9 cellular contexts compared by ENCODE assay signal in genomic region chr11:121465709-121466062, GRCh38. TPM values are rescaled to one million over a fixed set of nuclear protein-coding genes. Genes with fewer than 3 reads are reported as not detected.
A peak's percentile ranks its signal among the peaks of the same experiment; 100 is the strongest.
DNase-seq lines count a peak whose midpoint lies in the region; ATAC-seq and FAIRE-seq lines count a peak whose summit lies in the region.
"Had no signal": no experiment of that assay in that cellular context is flagged by ENCODE, and none has a peak within 500 bp of the region (broad histone marks: within the 10 kb centered on the region; RNA-seq: fewer than 3 reads in every experiment).

No MANE protein-coding gene starts in this region.

- no peaks in the 10 kb centered on the region for H3K9me3 Mint-ChIP-seq in activated T-helper 17 cell treated with anti-CD3 and anti-CD28 coated beads, Interleukin-2, amount 50 U/mL, for 72 hours

- H3K4me3 ChIP-seq in HUES6 (ENCODE audit: low read depth, low read length) (peak overlapping the region; percentile 17; the same call in 1 of the 2 replicates), stomach smooth muscle (ENCODE audit: low read length in 2 of 2) (no peak overlapping the region)

- peaks cover 23% of the 10 kb centered on the region for H3K36me3 Mint-ChIP-seq in activated T-helper 17 cell treated with anti-CD3 and anti-CD28 coated beads, Interleukin-2, amount 50 U/mL, for 72 hours (ENCODE audit: low read depth)

- H3K27me3 ChIP-seq in HUES6 (ENCODE audit: control insufficient read depth, insufficient read depth, low read length) = no peaks in the 10 kb centered on the region
- H3K27me3 ChIP-seq in stomach smooth muscle (ENCODE audit: control insufficient read depth in 1 of 2, insufficient read depth in 2 of 2, low read length in 2 of 2) = no peaks in the 10 kb centered on the region

- peaks cover 66% of the 10 kb centered on the region for H3K4me1 ChIP-seq in HUES6 (ENCODE audit: control insufficient read depth, insufficient read depth, low read length)
- peaks cover 43% of the 10 kb centered on the region for H3K4me1 ChIP-seq in stomach smooth muscle (ENCODE audit: control insufficient read depth, insufficient read depth, low read length)

- H3K4me1 Mint-ChIP-seq in activated T-helper 17 cell treated with anti-CD3 and anti-CD28 coated beads, Interleukin-2, amount 50 U/mL, for 72 hours = peaks cover 59% of the 10 kb centered on the region

- H3K27ac ChIP-seq in HUES6 (ENCODE audit: low read depth, low read length) (peak overlapping the region; percentile 67; the same call in 1 of the 2 replicates), stomach smooth muscle (ENCODE audit: low read length) (peak overlapping the region; percentile 84)

- H3K9me3 ChIP-seq in HUES6 (ENCODE audit: control insufficient read depth, insufficient read depth, low read depth, low read length) = no peaks in the 10 kb centered on the region
- no peaks in the 10 kb centered on the region for H3K9me3 ChIP-seq in stomach smooth muscle (ENCODE audit: control insufficient read depth in 2 of 2, low read length in 2 of 2)

- no peak for DNase-seq in DMS153 treated with DMSO at 0.1 percent for 48 hours (lab: John Stamatoyannopoulos, UW; ENCODE audit: unreplicated experiment)
- DNase-seq: cerebellar nuclear complex had no signal

- peak overlapping the region; percentile 92 for H3K4me3 Mint-ChIP-seq in activated T-helper 17 cell treated with anti-CD3 and anti-CD28 coated beads, Interleukin-2, amount 50 U/mL, for 72 hours

- H3K27me3 Mint-ChIP-seq in activated T-helper 17 cell treated with anti-CD3 and anti-CD28 coated beads, Interleukin-2, amount 50 U/mL, for 72 hours = no peaks in the 10 kb centered on the region

- no peak for ATAC-seq in activated T-helper 17 cell treated with anti-CD3 and anti-CD28 coated beads, Interleukin-2, amount 50 U/mL, for 72 hours (replicated peaks)
- ATAC-seq in GM21526 (IDR thresholded peaks at IDR 0.05; ENCODE audit: low FRiP score, unreplicated experiment) (no peak), GM21390 (IDR thresholded peaks at IDR 0.05; ENCODE audit: unreplicated experiment) (no peak)

- H3K9ac ChIP-seq in HUES6 (ENCODE audit: low read length) (peak overlapping the region; percentile 60), stomach smooth muscle (ENCODE audit: low read length in 2 of 2) (no peak overlapping the region)

- FAIRE-seq in islet of Langerhans (lab: Jason Lieb, UNC) = peak; percentile 53
- FAIRE-seq: H54 had no signal

- H3K27ac Mint-ChIP-seq in activated T-helper 17 cell treated with anti-CD3 and anti-CD28 coated beads, Interleukin-2, amount 50 U/mL, for 72 hours = peak overlapping the region; percentile 87

- H3K36me3 ChIP-seq in HUES6 (ENCODE audit: control insufficient read depth, insufficient read depth, low read length) (peaks cover 9% of the 10 kb centered on the region; the same call in 1 of the 2 replicates), stomach smooth muscle (ENCODE audit: control insufficient read depth in 2 of 2, insufficient read depth in 2 of 2, low read length in 2 of 2) (peaks cover 0 to 3% of the 10 kb centered on the region in 2 donors)

RNA-seq across cellular contexts. Expression of gene SORL1, which starts 13.6 kb away (rescaled TPM):
- 10 to 100 TPM; 47.1 to 98.5 TPM for total RNA-seq in activated T-helper 17 cell treated with anti-CD3 and anti-CD28 coated beads, Interleukin-2, amount 50 U/mL, for 72 hours
